18 cellular contexts compared by ENCODE assay signal in the genomic region with DNA sequence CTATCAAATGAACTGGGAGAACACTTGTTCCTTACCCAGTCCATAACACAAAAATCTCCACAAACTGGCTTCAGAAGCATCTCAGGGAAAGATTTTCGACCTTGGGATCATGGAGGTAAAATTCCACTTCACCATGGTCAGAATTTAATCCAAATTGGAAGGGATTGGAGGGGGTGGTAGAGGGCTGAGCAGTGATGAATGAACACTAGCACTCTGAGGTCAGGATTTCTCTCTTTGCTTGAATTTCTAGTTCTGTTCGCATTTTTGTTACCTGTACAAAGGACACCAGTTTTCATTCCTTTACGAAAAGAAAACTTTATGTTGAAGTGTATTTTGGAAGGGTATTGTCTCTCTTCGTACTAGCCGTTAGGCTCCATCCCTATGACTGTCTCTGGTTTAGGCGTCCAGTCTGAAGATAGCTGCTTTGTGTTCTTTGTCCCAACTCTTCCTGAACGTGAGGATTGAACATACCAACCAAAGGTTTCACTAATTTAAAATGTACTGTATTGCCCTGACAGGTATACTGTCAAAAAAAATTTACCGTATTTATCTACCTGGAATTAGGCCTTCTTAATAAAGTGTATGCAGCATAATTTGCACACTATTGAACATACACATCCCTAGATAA. TPM values are rescaled to one million over a fixed set of nuclear protein-coding genes. Genes with fewer than 3 reads are reported as not detected.
DNase-seq lines count a peak whose midpoint lies in the region; ATAC-seq, FAIRE-seq and TF ChIP-seq lines count a peak whose summit lies in the region.
"Had no signal": no experiment of that assay in that cellular context is flagged by ENCODE, and none has a peak within 500 bp of the region (broad histone marks: within the 10 kb centered on the region; RNA-seq: fewer than 3 reads in every experiment).

No MANE protein-coding gene starts in this region.

- peak overlapping the region; percentile 70 for H3K4me2 ChIP-seq in DND-41 (ENCODE audit: insufficient read depth, low read length)

- peak overlapping the region; percentile 99 for H3K27ac Mint-ChIP-seq in activated naive CD8-positive, alpha-beta T cell treated with anti-CD3 and anti-CD28 coated beads for 36 hours

- peak overlapping the region; percentile 60 for H3K9ac ChIP-seq in DND-41 (ENCODE audit: low read depth, low read length)

- H3K27me3 ChIP-seq in DND-41 (ENCODE audit: insufficient read depth, low read length, poor library complexity) (no peaks in the 10 kb centered on the region), small intestine (ENCODE audit: control insufficient read depth in 2 of 2, insufficient read depth in 2 of 2, low read length in 2 of 2) (no peaks in the 10 kb centered on the region), thyroid gland (no peaks in the 10 kb centered on the region)

- H4K20me1 ChIP-seq in DND-41 (ENCODE audit: insufficient read depth, low read length), result no peaks in the 10 kb centered on the region

- H3K27me3 Mint-ChIP-seq in activated naive CD8-positive, alpha-beta T cell treated with anti-CD3 and anti-CD28 coated beads for 36 hours, result no peaks in the 10 kb centered on the region

- WGBS in small intestine, 3 donors, result 66 to 78% (median 69%) methylated on average over 8 of the region's 8 CpGs
- WGBS in thyroid gland, 2 donors, result 82 to 89% methylated on average over 8 of the region's 8 CpGs

- H2AFZ ChIP-seq in DND-41 (ENCODE audit: low read depth, low read length), result peak overlapping the region; percentile 64

- H3K4me1 ChIP-seq in DND-41 (ENCODE audit: insufficient read depth, low read length) (peaks cover 64% of the 10 kb centered on the region), small intestine (ENCODE audit: control insufficient read depth in 2 of 2, insufficient read depth in 1 of 2, low read depth in 1 of 2, low read length in 1 of 2) (no peaks in the 10 kb centered on the region), thyroid gland (peaks cover 0 to 16% of the 10 kb centered on the region in 2 donors)
- H3K4me1 ChIP-seq: psoas muscle had no signal

- no peak for DNase-seq in DND-41
- no peak for DNase-seq in activated naive CD8-positive, alpha-beta T cell treated with anti-CD3 and anti-CD28 coated beads for 36 hours
- no peak for DNase-seq in small intestine
- no peak for DNase-seq in SKM-1 (lab: John Stamatoyannopoulos, UW; ENCODE audit: unreplicated experiment)
- no peak for DNase-seq in thyroid gland
- DNase-seq: activated CD4-positive, CD25-positive, alpha-beta regulatory T cell treated with anti-CD3 and anti-CD28 coated beads, Interleukin-2, amount 50 U/mL, for 72 hours; glutamatergic neuron; NCI-H1694 treated with DMSO at 0.1 percent for 48 hours; NCI-H524; PC-3; psoas muscle had no signal

- intact Hi-C loops in thyroid gland (cut with DNase I), result no loop called here

- H3K36me3 Mint-ChIP-seq in activated naive CD8-positive, alpha-beta T cell treated with anti-CD3 and anti-CD28 coated beads for 36 hours, result peaks cover 26% of the 10 kb centered on the region

- peaks cover 34% of the 10 kb centered on the region for H3K4me1 Mint-ChIP-seq in activated naive CD8-positive, alpha-beta T cell treated with anti-CD3 and anti-CD28 coated beads for 36 hours

- H3K36me3 ChIP-seq in DND-41 (ENCODE audit: insufficient read depth, low read length) (no peaks in the 10 kb centered on the region), small intestine (ENCODE audit: control insufficient read depth in 2 of 2, insufficient read depth in 2 of 2, low read length in 2 of 2) (no peaks in the 10 kb centered on the region), thyroid gland (no peaks in the 10 kb centered on the region)

- H3K4me3 ChIP-seq in DND-41 (ENCODE audit: low read depth in 1 of 2, low read length in 2 of 2) (peak overlapping the region; percentile 33 to 64), small intestine (ENCODE audit: low read depth in 1 of 2, low read length in 2 of 2) (peak overlapping the region; percentile 0 to 46), thyroid gland (replicated peaks in 1 of 3) (no peak overlapping the region)
- H3K4me3 ChIP-seq: psoas muscle had no signal

- FAIRE-seq in small intestine (lab: Jason Lieb, UNC), result no peak
- FAIRE-seq: G401.6, H1 had no signal

- ATAC-seq in DND-41 (ENCODE audit: insufficient read depth, low read depth) (peak; percentile 18; the same call in 2 of the 3 replicates), HG03378 (IDR thresholded peaks at IDR 0.05; ENCODE audit: unreplicated experiment) (peak; percentile 15), GM18907 (IDR thresholded peaks at IDR 0.05; ENCODE audit: unreplicated experiment) (no peak)
- ATAC-seq: PC-3, psoas muscle had no signal

- H3K4me3 Mint-ChIP-seq in activated naive CD8-positive, alpha-beta T cell treated with anti-CD3 and anti-CD28 coated beads for 36 hours, result peak overlapping the region; percentile 87

- no peak for TF ChIP-seq CTCF in DND-41 (IDR thresholded peaks at IDR 0.05; ENCODE audit: borderline replicate concordance, extremely low read depth, low read length, poor library complexity, severe bottlenecking)
- TF ChIP-seq CTCF in thyroid gland (IDR thresholded peaks at IDR 0.05), result no peak

- peaks cover 57% of the 10 kb centered on the region for H3K79me2 ChIP-seq in DND-41 (ENCODE audit: insufficient read depth, low read length)

- no peak for TF ChIP-seq POLR2A in thyroid gland (IDR thresholded peaks at IDR 0.05)

- H3K27ac ChIP-seq in DND-41 (ENCODE audit: low read length) (peak overlapping the region; percentile 92), small intestine (ENCODE audit: low read depth in 1 of 2, low read length in 1 of 2) (peak overlapping the region; percentile 55 to 68), thyroid gland (no peak overlapping the region)
- H3K27ac ChIP-seq: epithelial cell of prostate, psoas muscle had no signal

- no peaks in the 10 kb centered on the region for H3K9me3 ChIP-seq in DND-41 (ENCODE audit: insufficient read depth, low read length, severe bottlenecking)
- H3K9me3 ChIP-seq in small intestine (ENCODE audit: control insufficient read depth, low read depth), result no peaks in the 10 kb centered on the region
- no peaks in the 10 kb centered on the region for H3K9me3 ChIP-seq in thyroid gland
- H3K9me3 ChIP-seq: psoas muscle had no signal

- H3K9me3 Mint-ChIP-seq in activated naive CD8-positive, alpha-beta T cell treated with anti-CD3 and anti-CD28 coated beads for 36 hours, result no peaks in the 10 kb centered on the region

RNA-seq across cellular contexts. Expression of a gene that starts 0.7 kb away (rescaled TPM):
- 10 to 100 TPM; 65.2 to 65.5 TPM for total RNA-seq in activated naive CD8-positive, alpha-beta T cell treated with anti-CD3 and anti-CD28 coated beads for 36 hours
- 1 to 10 TPM; 2.0 to 3.4 (median 2.7) TPM for polyA plus RNA-seq in small intestine
- total RNA-seq in thyroid gland, result 1 to 10 TPM in 2 of 4 donors, under 1 TPM in 2; 0.27 to 7.2 (median 0.96) TPM
- total RNA-seq: H1, kidney epithelial cell, PC-3 had no signal

RNA-seq across cellular contexts. Expression of a gene that starts 8.1 kb away (rescaled TPM):
- under 1 TPM; 0.20 to 0.39 TPM for total RNA-seq in activated naive CD8-positive, alpha-beta T cell treated with anti-CD3 and anti-CD28 coated beads for 36 hours
- polyA plus RNA-seq in small intestine, result under 1 TPM in 1 of 3 donors, not detected in 2; 0.01 TPM
- 1 to 10 TPM in 1 of 4 donors, not detected in 3; 1.3 TPM for total RNA-seq in thyroid gland
- total RNA-seq: cerebellum, H1, kidney epithelial cell, PC-3, psoas muscle had no signal
- polyA plus RNA-seq: H1, psoas muscle had no signal

RNA-seq across cellular contexts. Expression of a gene that starts 58.6 kb away (rescaled TPM):
- 1 to 10 TPM; 1.0 to 1.3 TPM for total RNA-seq in activated naive CD8-positive, alpha-beta T cell treated with anti-CD3 and anti-CD28 coated beads for 36 hours
- under 1 TPM in 2 of 3 donors, not detected in 1; 0.04 to 0.54 TPM for polyA plus RNA-seq in small intestine
- total RNA-seq in thyroid gland, result under 1 TPM in 1 of 4 donors, not detected in 3; 0.59 TPM
- total RNA-seq: cerebellum, H1, kidney epithelial cell, PC-3, psoas muscle had no signal
- polyA plus RNA-seq: H1, psoas muscle had no signal

Comparison
In these comparisons a context has a peak if more than half of its experiments do, and no peak if none do; other contexts are left out.
1. H3K27ac ChIP-seq: peak in DND-41 (single experiment) and small intestine (2 of 2); none in thyroid gland (0 of 3).
2. H3K4me3 ChIP-seq: peak in DND-41 (2 of 2) and small intestine (2 of 2); none in thyroid gland (0 of 3).
3. RNA of a gene that starts 0.7 kb away (total RNA-seq): 65.2 to 65.5 TPM in activated naive CD8-positive, alpha-beta T cell treated with anti-CD3 and anti-CD28 coated beads for 36 hours; 0.27 to 7.2 TPM in thyroid gland; every median in the first group is over 4 times any median in the second.